In genomic region chr1:192979542-192979941, GRCh38 we compare ENCODE assay signal across 21 cellular contexts.
"Had no signal": no experiment of that assay in that cellular context is flagged by ENCODE, and none has a peak within 500 bp of the region (broad histone marks: within the 10 kb centered on the region; RNA-seq: fewer than 3 reads in every experiment).

No MANE protein-coding gene starts in this region.

- H3K4me1 Mint-ChIP-seq: immature natural killer cell had no signal

- H3K4me3 Mint-ChIP-seq: dendritic cell treated with granulocyte-macrophage colony-stimulating factor and Interleukin-4, amounts not matched to agents 40 ng/mL and 50 ng/mL, for 4 days; effector memory CD8-positive, alpha-beta T cell; immature natural killer cell; naive thymus-derived CD8-positive, alpha-beta T cell; stimulated activated naive B cell treated with anti-CD40 and anti-IgM and Interleukin-4, amounts not matched to agents 10 μg/mL and 1 μg/mL and 100 μg/mL, for 72 hours; stimulated activated naive CD8-positive, alpha-beta T cell treated with anti-CD3 and anti-CD28 coated beads, Interleukin-15, amount 100 ng/mL, for 72 hours had no signal

- H3K4me1 ChIP-seq: esophagus muscularis mucosa, gastrocnemius medialis, right atrium auricular region, testis, tibial nerve, upper lobe of right lung had no signal

- H3K27me3 Mint-ChIP-seq: dendritic cell treated with granulocyte-macrophage colony-stimulating factor and Interleukin-4, amounts not matched to agents 40 ng/mL and 50 ng/mL, for 4 days; effector memory CD8-positive, alpha-beta T cell; naive thymus-derived CD8-positive, alpha-beta T cell; stimulated activated naive B cell treated with anti-CD40 and anti-IgM and Interleukin-4, amounts not matched to agents 10 μg/mL and 1 μg/mL and 100 μg/mL, for 72 hours; stimulated activated naive CD8-positive, alpha-beta T cell treated with anti-CD3 and anti-CD28 coated beads, Interleukin-15, amount 100 ng/mL, for 72 hours had no signal

- H3K9me3 Mint-ChIP-seq: dendritic cell treated with granulocyte-macrophage colony-stimulating factor and Interleukin-4, amounts not matched to agents 40 ng/mL and 50 ng/mL, for 4 days; effector memory CD8-positive, alpha-beta T cell; immature natural killer cell; naive thymus-derived CD8-positive, alpha-beta T cell; stimulated activated naive CD8-positive, alpha-beta T cell treated with anti-CD3 and anti-CD28 coated beads, Interleukin-15, amount 100 ng/mL, for 72 hours had no signal

- ATAC-seq: effector memory CD8-positive, alpha-beta T cell; gastrocnemius medialis; left colon; left ventricle myocardium superior; naive thymus-derived CD8-positive, alpha-beta T cell; stimulated activated naive B cell treated with anti-CD40 and anti-IgM and Interleukin-4, amounts not matched to agents 10 μg/mL and 1 μg/mL and 100 μg/mL, for 72 hours; stimulated activated naive CD8-positive, alpha-beta T cell treated with anti-CD3 and anti-CD28 coated beads, Interleukin-15, amount 100 ng/mL, for 72 hours; upper lobe of right lung had no signal

- H3K36me3 ChIP-seq: esophagus muscularis mucosa, gastrocnemius medialis, neutrophil, right atrium auricular region, sigmoid colon, upper lobe of right lung had no signal

- H3K27ac ChIP-seq: epithelial cell of prostate, esophagus muscularis mucosa, gastrocnemius medialis, neutrophil, right atrium auricular region, sigmoid colon, skin epidermis, testis, tibial nerve, upper lobe of right lung had no signal

- H3K27ac Mint-ChIP-seq: dendritic cell treated with granulocyte-macrophage colony-stimulating factor and Interleukin-4, amounts not matched to agents 40 ng/mL and 50 ng/mL, for 4 days; effector memory CD8-positive, alpha-beta T cell; immature natural killer cell; naive thymus-derived CD8-positive, alpha-beta T cell; stimulated activated naive B cell treated with anti-CD40 and anti-IgM and Interleukin-4, amounts not matched to agents 10 μg/mL and 1 μg/mL and 100 μg/mL, for 72 hours had no signal

- DNase-seq: effector memory CD8-positive, alpha-beta T cell; gastrocnemius medialis; glutamatergic neuron; immature natural killer cell; left colon; left ventricle myocardium superior; naive thymus-derived CD8-positive, alpha-beta T cell; sigmoid colon; stimulated activated CD4-positive, alpha-beta T cell treated with anti-CD3 and anti-CD28 coated beads, Interleukin-2, amount 100 ng/mL, for 24 hours; stimulated activated CD4-positive, alpha-beta T cell treated with anti-CD3 and anti-CD28 coated beads, Interleukin-4, amount 100 ng/mL, for 4 hours; stimulated activated naive B cell treated with anti-CD40 and anti-IgM and Interleukin-4, amounts not matched to agents 10 μg/mL and 1 μg/mL and 100 μg/mL, for 72 hours; stimulated activated naive CD8-positive, alpha-beta T cell treated with anti-CD3 and anti-CD28 coated beads, Interleukin-15, amount 100 ng/mL, for 72 hours; testis; upper lobe of right lung had no signal

- H3K9me3 ChIP-seq: esophagus muscularis mucosa, gastrocnemius medialis, neutrophil, right atrium auricular region, sigmoid colon, testis, tibial nerve, upper lobe of right lung had no signal

- H3K27me3 ChIP-seq: esophagus muscularis mucosa, gastrocnemius medialis, neutrophil, right atrium auricular region, sigmoid colon, testis, tibial nerve, upper lobe of right lung had no signal

- H3K4me3 ChIP-seq: esophagus muscularis mucosa, gastrocnemius medialis, right atrium auricular region, sigmoid colon, skin epidermis, testis, tibial nerve, upper lobe of right lung had no signal
